11 cellular contexts compared by ENCODE assay signal in the genomic region with DNA sequence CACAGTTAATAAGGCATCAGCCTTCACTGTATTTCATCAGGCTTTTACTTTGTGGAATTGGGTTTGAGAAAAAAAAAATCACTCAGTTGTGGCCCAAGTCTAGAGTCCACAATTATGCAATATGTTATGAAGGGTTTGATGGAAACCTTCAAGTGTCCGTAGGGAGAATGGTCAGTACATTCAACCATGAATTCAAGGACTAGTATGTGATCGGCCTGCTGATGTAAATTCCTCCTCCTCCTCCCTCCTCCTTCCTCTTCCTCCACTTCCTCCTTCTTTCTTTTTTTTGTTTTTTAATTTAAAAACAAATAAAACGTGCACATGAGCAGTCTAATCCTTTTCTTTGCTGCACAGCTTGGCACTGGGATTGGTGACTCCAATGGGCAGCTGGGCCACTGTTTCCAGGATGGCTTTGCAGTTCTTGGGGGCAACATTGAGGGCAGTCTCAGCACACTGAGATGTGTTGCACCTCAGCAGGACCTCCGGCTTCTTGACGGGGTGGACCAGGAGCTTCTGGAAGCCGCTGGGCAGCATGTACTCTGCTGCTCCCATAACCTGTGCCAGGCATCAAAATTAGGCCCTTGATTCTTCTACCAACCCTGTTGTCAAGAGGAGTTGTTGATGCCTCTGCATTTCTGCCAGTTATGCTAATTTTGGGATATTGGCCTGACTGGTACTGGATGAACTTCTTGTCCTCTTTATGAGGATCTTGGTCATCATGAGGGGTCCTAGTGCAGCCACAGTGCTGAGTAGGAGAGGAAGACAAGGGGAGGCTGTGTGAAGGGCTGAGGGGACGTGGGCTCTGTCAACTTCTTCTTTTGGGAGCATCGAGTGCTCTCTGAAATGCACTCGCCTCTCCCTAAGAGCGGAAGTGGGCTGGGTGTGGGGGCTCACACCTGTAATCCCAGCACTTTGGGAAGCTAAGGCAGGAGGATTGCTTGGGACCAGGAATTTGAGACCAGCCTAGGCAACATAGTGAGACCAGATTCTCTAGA. TPM values are rescaled to one million over a fixed set of nuclear protein-coding genes. Genes with fewer than 3 reads are reported as not detected.
DNase-seq lines count a peak whose midpoint lies in the region; ATAC-seq and TF ChIP-seq lines count a peak whose summit lies in the region.
"Had no signal": no experiment of that assay in that cellular context is flagged by ENCODE, and none has a peak within 500 bp of the region (broad histone marks: within the 10 kb centered on the region; RNA-seq: fewer than 3 reads in every experiment).

No MANE protein-coding gene starts in this region.

- no peaks in the 10 kb centered on the region for H3K27me3 Mint-ChIP-seq in activated CD8-positive, alpha-beta memory T cell treated with anti-CD3 and anti-CD28 coated beads, Interleukin-2, amount 10 ng/mL, durations not matched to agents 7 days and 5 days
- H3K27me3 Mint-ChIP-seq in naive B cell: no peaks in the 10 kb centered on the region
- H3K27me3 Mint-ChIP-seq in nephron progenitor cell (ENCODE audit: low read depth, poor library complexity): peaks cover 42% of the 10 kb centered on the region
- H3K27me3 Mint-ChIP-seq in MCF 10A (ENCODE audit: insufficient read depth, unreplicated experiment): peaks cover 85% of the 10 kb centered on the region

- H3K4me1 ChIP-seq in DOHH2 (ENCODE audit: control insufficient read depth, low read length): peaks cover 63% of the 10 kb centered on the region

- no peaks in the 10 kb centered on the region for H3K9me2 ChIP-seq in DOHH2 (replicated peaks; ENCODE audit: control insufficient read depth, low read length)

- ATAC-seq in GM21717 (IDR thresholded peaks at IDR 0.05; ENCODE audit: unreplicated experiment): peak; percentile 15
- no peak for ATAC-seq in activated CD8-positive, alpha-beta memory T cell treated with anti-CD3 and anti-CD28 coated beads, Interleukin-2, amount 10 ng/mL, durations not matched to agents 7 days and 5 days
- no peak for ATAC-seq in naive B cell (ENCODE audit: low read depth in 2 of 2)

- peak overlapping the region; percentile 96 for H3K27ac Mint-ChIP-seq in activated CD8-positive, alpha-beta memory T cell treated with anti-CD3 and anti-CD28 coated beads, Interleukin-2, amount 10 ng/mL, durations not matched to agents 7 days and 5 days
- peak overlapping the region; percentile 94 to 98 (median 97) for H3K27ac Mint-ChIP-seq in naive B cell
- H3K27ac Mint-ChIP-seq in nephron progenitor cell: no peak overlapping the region
- H3K27ac Mint-ChIP-seq in MCF 10A (ENCODE audit: low read depth, unreplicated experiment): no peak overlapping the region

- H3K27ac ChIP-seq in DOHH2 (ENCODE audit: low read depth, low read length): peak overlapping the region; percentile 89

- H3K79me2 ChIP-seq in DOHH2 (ENCODE audit: control insufficient read depth, low read length): no peaks in the 10 kb centered on the region

- TF ChIP-seq CTCF in DOHH2 (IDR thresholded peaks at IDR 0.05; ENCODE audit: low read depth, low read length, poor library complexity, severe bottlenecking) (peak; percentile 27), nephron progenitor cell (IDR thresholded peaks at IDR 0.05) (no peak), MCF 10A (IDR thresholded peaks at IDR 0.05; ENCODE audit: unreplicated experiment) (no peak)

- H3K9me3 ChIP-seq in DOHH2 (ENCODE audit: control insufficient read depth, insufficient read depth, low read length): no peaks in the 10 kb centered on the region

- POLR2A ChIA-PET in MCF 10A (lab: Yijun Ruan, JAX): interaction anchor here (0.7 kb wide), 1 partner anchor 11 kb away, joined by 5 read pairs; no protein-coding TSS in a partner anchor

- H3K9me3 Mint-ChIP-seq in activated CD8-positive, alpha-beta memory T cell treated with anti-CD3 and anti-CD28 coated beads, Interleukin-2, amount 10 ng/mL, durations not matched to agents 7 days and 5 days (ENCODE audit: low read depth): no peaks in the 10 kb centered on the region
- H3K9me3 Mint-ChIP-seq in naive B cell: no peaks in the 10 kb centered on the region
- peaks cover 4% of the 10 kb centered on the region for H3K9me3 Mint-ChIP-seq in nephron progenitor cell
- H3K9me3 Mint-ChIP-seq in MCF 10A (ENCODE audit: unreplicated experiment): no peaks in the 10 kb centered on the region

- no peaks in the 10 kb centered on the region for H3K27me3 ChIP-seq in DOHH2 (ENCODE audit: control insufficient read depth, low read length)

- peaks cover 4% of the 10 kb centered on the region for H3K36me3 Mint-ChIP-seq in activated CD8-positive, alpha-beta memory T cell treated with anti-CD3 and anti-CD28 coated beads, Interleukin-2, amount 10 ng/mL, durations not matched to agents 7 days and 5 days
- H3K36me3 Mint-ChIP-seq in naive B cell (no peaks in the 10 kb centered on the region), nephron progenitor cell (ENCODE audit: low read depth) (no peaks in the 10 kb centered on the region), MCF 10A (ENCODE audit: insufficient read depth, unreplicated experiment) (no peaks in the 10 kb centered on the region)

- intact Hi-C loops in MCF 10A (cut with micrococcal nuclease): no loop called here

- H3K4me3 Mint-ChIP-seq in activated CD8-positive, alpha-beta memory T cell treated with anti-CD3 and anti-CD28 coated beads, Interleukin-2, amount 10 ng/mL, durations not matched to agents 7 days and 5 days: peak overlapping the region; percentile 71
- H3K4me3 Mint-ChIP-seq in naive B cell: peak overlapping the region; percentile 29 to 89 (median 80)
- H3K4me3 Mint-ChIP-seq in nephron progenitor cell: no peak overlapping the region
- H3K4me3 Mint-ChIP-seq in MCF 10A (ENCODE audit: unreplicated experiment): no peak overlapping the region

- DNase-seq in activated CD8-positive, alpha-beta memory T cell treated with anti-CD3 and anti-CD28 coated beads, Interleukin-2, amount 10 ng/mL, durations not matched to agents 7 days and 5 days: peak; percentile 41
- DNase-seq in naive B cell (no peak), 8988T (no peak), midbrain (lab: John Stamatoyannopoulos, UW) (no peak), nephron progenitor cell (no peak), MCF 10A (ENCODE audit: unreplicated experiment) (no peak)
- DNase-seq: DMS79 treated with DMSO at 0.1 percent for 48 hours, NCI-H1048 had no signal

- no peaks in the 10 kb centered on the region for H3K36me3 ChIP-seq in DOHH2 (ENCODE audit: control insufficient read depth, low read length)

- peak overlapping the region; percentile 57 for H3K4me3 ChIP-seq in DOHH2 (ENCODE audit: low read length)

- no peaks in the 10 kb centered on the region for H4K20me1 ChIP-seq in DOHH2 (ENCODE audit: control insufficient read depth, insufficient read depth, low read depth, low read length)

- BruUV-seq in MCF 10A (replicated peaks; lab: Mats Ljungman, UMichigan): no TSS peak

- peaks cover 95% of the 10 kb centered on the region for H3K4me1 Mint-ChIP-seq in activated CD8-positive, alpha-beta memory T cell treated with anti-CD3 and anti-CD28 coated beads, Interleukin-2, amount 10 ng/mL, durations not matched to agents 7 days and 5 days
- peaks cover 63 to 76% (median 67%) of the 10 kb centered on the region in 3 donors for H3K4me1 Mint-ChIP-seq in naive B cell
- peaks cover 10% of the 10 kb centered on the region for H3K4me1 Mint-ChIP-seq in nephron progenitor cell
- no peaks in the 10 kb centered on the region for H3K4me1 Mint-ChIP-seq in MCF 10A (ENCODE audit: insufficient read depth, unreplicated experiment)

- peak overlapping the region; percentile 64 for H3K4me2 ChIP-seq in DOHH2 (ENCODE audit: low read length)

- peaks cover 16% of the 10 kb centered on the region for H3F3A ChIP-seq in DOHH2 (ENCODE audit: control insufficient read depth, insufficient read depth)

- CTCF ChIA-PET in activated CD8-positive, alpha-beta memory T cell treated with anti-CD3 and anti-CD28 coated beads, Interleukin-2, amount 10 ng/mL, durations not matched to agents 7 days and 5 days (lab: Charles Lee): interaction anchor here (1.0 to 12.9 kb wide), 9 partner anchors 8 to 58 kb away, joined by 4 to 246 read pairs (median 7); a partner anchor contains a TSS
- CTCF ChIA-PET in MCF 10A (lab: Yijun Ruan, JAX): interaction anchor here (0.6 to 0.8 kb wide), 4 partner anchors 14 to 453 kb away, joined by 3 to 8 read pairs (median 4); no protein-coding TSS in a partner anchor

RNA-seq across cellular contexts. Expression of a gene that starts 9.3 kb away (rescaled TPM):
- total RNA-seq in activated CD8-positive, alpha-beta memory T cell treated with anti-CD3 and anti-CD28 coated beads, Interleukin-2, amount 10 ng/mL, durations not matched to agents 7 days and 5 days: 100 to 1,000 TPM; 302 to 832 TPM
- polyA plus RNA-seq in naive B cell (ENCODE audit: low read depth in 6 of 6): 1 to 10 TPM; 1.8 to 9.2 (median 4.7) TPM
- not detected in 2 replicates for total RNA-seq in MCF 10A (2022)
- total RNA-seq: skeletal muscle tissue had no signal

RNA-seq across cellular contexts. Expression of a gene that starts 17.4 kb away (rescaled TPM):
- total RNA-seq in activated CD8-positive, alpha-beta memory T cell treated with anti-CD3 and anti-CD28 coated beads, Interleukin-2, amount 10 ng/mL, durations not matched to agents 7 days and 5 days: 100 to 1,000 TPM; 205 to 267 TPM
- polyA plus RNA-seq in naive B cell (ENCODE audit: low read depth in 6 of 6): 100 to 1,000 TPM in 1 of 6 donors, 10 to 100 TPM in 5; 50.4 to 118 (median 89.6) TPM
- total RNA-seq in MCF 10A (2022): 113 and 128 TPM in 2 replicates

Comparison
In these comparisons a context has a peak if more than half of its experiments do, and no peak if none do; other contexts are left out.
1. H3K27ac Mint-ChIP-seq: peak in activated CD8-positive, alpha-beta memory T cell treated with anti-CD3 and anti-CD28 coated beads, Interleukin-2, amount 10 ng/mL, durations not matched to agents 7 days and 5 days (single experiment) and naive B cell (6 of 6); none in nephron progenitor cell (single experiment) and MCF 10A (single experiment).
2. H3K4me3 Mint-ChIP-seq: peak in activated CD8-positive, alpha-beta memory T cell treated with anti-CD3 and anti-CD28 coated beads, Interleukin-2, amount 10 ng/mL, durations not matched to agents 7 days and 5 days (single experiment) and naive B cell (8 of 8); none in nephron progenitor cell (single experiment) and MCF 10A (single experiment).
3. RNA of a gene that starts 9.3 kb away (total RNA-seq): 302 to 832 TPM in activated CD8-positive, alpha-beta memory T cell treated with anti-CD3 and anti-CD28 coated beads, Interleukin-2, amount 10 ng/mL, durations not matched to agents 7 days and 5 days; not detected in MCF 10A; every median in the first group is over 100 times any median in the second.